In genomic region chr3:49511631-49512030, GRCh38 we compare ENCODE assay signal across 31 cellular contexts. TPM values are rescaled to one million over a fixed set of nuclear protein-coding genes. Genes with fewer than 3 reads are reported as not detected.
"Had no signal": no experiment of that assay in that cellular context is flagged by ENCODE, and none has a peak within 500 bp of the region (broad histone marks: within the 10 kb centered on the region; RNA-seq: fewer than 3 reads in every experiment).

No MANE protein-coding gene starts in this region.

- ATAC-seq: activated CD8-positive, alpha-beta T cell treated with anti-CD3 and anti-CD28 coated beads for 36 hours; activated naive CD4-positive, alpha-beta T cell treated with anti-CD3 and anti-CD28 coated beads, Interleukin-2, amount 50 U/mL, for 72 hours; activated T-cell treated with anti-CD3 and anti-CD28 coated beads, Interleukin-2, amount 50 U/mL, for 4 hours; activated T-cell treated with anti-CD3 and anti-CD28 coated beads, Interleukin-2, amount 50 U/mL, for 72 hours; activated T-helper 17 cell treated with anti-CD3 and anti-CD28 coated beads, Interleukin-2, amount 50 U/mL, for 72 hours had no signal

- DNase-seq: activated B cell treated with CpG ODN at 0.5 μM for 24 hours; activated CD4-positive, alpha-beta memory T cell treated with anti-CD3 and anti-CD28 coated beads for 36 hours; activated CD4-positive, alpha-beta T cell treated with anti-CD3 and anti-CD28 coated beads for 4 hours; activated CD4-positive, alpha-beta T cell treated with anti-CD3 and anti-CD28 coated beads, Interleukin-2, amount 10 ng/mL, durations not matched to agents 24 days and 14 days; activated CD4-positive, alpha-beta T cell treated with anti-CD3 and anti-CD28 coated beads, Interleukin-2, amount 50 U/mL, for 1 hour; activated CD4-positive, alpha-beta T cell treated with anti-CD3 and anti-CD28 coated beads, Interleukin-2, amount 50 U/mL, for 4 hours; activated CD4-positive, CD25-positive, alpha-beta regulatory T cell treated with anti-CD3 and anti-CD28 coated beads, Interleukin-2, amount 50 U/mL, for 72 hours; activated CD8-positive, alpha-beta memory T cell treated with anti-CD3 and anti-CD28 coated beads, Interleukin-2, amount 50 U/mL, for 4 hours; activated CD8-positive, alpha-beta T cell treated with anti-CD3 and anti-CD28 coated beads for 36 hours; activated effector memory CD4-positive, alpha-beta T cell treated with anti-CD3 and anti-CD28 coated beads, Interleukin-2, amount 50 U/mL, for 16 hours; activated gamma-delta T cell treated with Interleukin-2 at 50 U/mL for 16 hours; activated naive CD4-positive, alpha-beta T cell; activated naive CD4-positive, alpha-beta T cell treated with anti-CD3 and anti-CD28 coated beads for 36 hours; activated naive CD4-positive, alpha-beta T cell treated with anti-CD3 and anti-CD28 coated beads, Interleukin-2, amount 50 U/mL, for 16 hours; activated naive CD8-positive, alpha-beta T cell treated with anti-CD3 and anti-CD28 coated beads for 36 hours; activated T-cell treated with anti-CD3 and anti-CD28 coated beads for 4 hours; activated T-cell treated with anti-CD3 and anti-CD28 coated beads, Interleukin-2, amount 50 U/mL, for 1 hour; activated T-cell treated with anti-CD3 and anti-CD28 coated beads, Interleukin-2, amount 50 U/mL, for 4 hours; activated T-cell treated with anti-CD3 and anti-CD28 coated beads, Interleukin-2, amount 50 U/mL, for 72 hours; adrenal gland; amygdala; anterior cingulate cortex; caudate nucleus; T-helper 1 cell; T-helper 2 cell; T-helper 9 cell had no signal

- H3K27me3 ChIP-seq: adrenal gland, ascending aorta, cardiac muscle cell had no signal

- H3K9me3 ChIP-seq: adrenal gland, ascending aorta had no signal

- H3K4me3 ChIP-seq: adrenal gland, ascending aorta, cardiac muscle cell had no signal

- H3K27ac ChIP-seq: adrenal gland, ascending aorta, cardiac muscle cell had no signal

RNA-seq across cellular contexts. Expression of gene BSN, which starts 42.6 kb away (rescaled TPM):
- total RNA-seq: bronchial epithelial cell had no signal
